Comparison of ENCODE assay signal across 1 cellular context in genomic region chr18:58044370-58045264, GRCh38.
TF ChIP-seq lines count a peak whose summit lies in the region.

No MANE protein-coding gene starts in this region.

TF ChIP-seq in K562, 482 proteins besides CTCF, POLR2A, EP300 and RAD21 (continued from another document):
- peak; percentile 26; the same call in 1 of the 2 replicates for TF ChIP-seq VEZF1 (CRISPR knock-in tag; IDR thresholded peaks at IDR 0.05)
- 0 out of 4 replicates have a peak, but pooled peaks of 1 of the 2 experiments have one; percentile 13 for TF ChIP-seq NONO (IDR thresholded peaks at IDR 0.05; ENCODE audit: low read depth in 2 of 2, low read length in 1 of 2)
- no peak for TF ChIP-seq ZNF324 (CRISPR knock-in tag; IDR thresholded peaks at IDR 0.05)
- TF ChIP-seq TAF1 (IDR thresholded peaks at IDR 0.05; ENCODE audit: control insufficient read depth, extremely low read depth, insufficient read depth, low read length, severe bottlenecking): peak; percentile 8
- TF ChIP-seq KDM5B (IDR thresholded peaks at IDR 0.05; ENCODE audit: insufficient replicate concordance, low read depth, low read length): peak; percentile 4
- TF ChIP-seq SIRT6 (IDR thresholded peaks at IDR 0.05; ENCODE audit: low read depth, low read length): no peak
- no peak for TF ChIP-seq ZNF695 (CRISPR knock-in tag; IDR thresholded peaks at IDR 0.05)
- TF ChIP-seq ZNF79 (CRISPR knock-in tag; IDR thresholded peaks at IDR 0.05; ENCODE audit: low read depth): no peak
